In genomic region chr19:3374369-3375112, GRCh38 we compare ENCODE assay signal across 1 cellular context.
TF ChIP-seq lines count a peak whose summit lies in the region.

No MANE protein-coding gene starts in this region.

TF ChIP-seq in K562, 482 proteins besides CTCF, POLR2A, EP300 and RAD21 (continued from another document and continues in another):
- TF ChIP-seq ARID3A (IDR thresholded peaks at IDR 0.05; ENCODE audit: borderline replicate concordance, low read depth, low read length), result no peak
- no peak for TF ChIP-seq ATF3 (IDR thresholded peaks at IDR 0.05)
- TF ChIP-seq ATF3 (CRISPR knock-in tag; conservative IDR thresholded peaks at IDR 0.05), result no peak
- TF ChIP-seq SUPT5H (IDR thresholded peaks at IDR 0.05), result 0 out of 2 replicates have a peak, but pooled peaks have one; percentile 13
- no peak for TF ChIP-seq ZNF217 (CRISPR knock-in tag; IDR thresholded peaks at IDR 0.05)
- no peak for TF ChIP-seq ARID4B (CRISPR knock-in tag; IDR thresholded peaks at IDR 0.05)
- no peak for TF ChIP-seq ZNF584 (CRISPR knock-in tag; IDR thresholded peaks at IDR 0.05; ENCODE audit: low read depth)
- no peak for TF ChIP-seq MCM5 (IDR thresholded peaks at IDR 0.05; ENCODE audit: low read depth)
- TF ChIP-seq USF2 (CRISPR knock-in tag; IDR thresholded peaks at IDR 0.05), result peak; percentile 64; the same call in 1 of the 2 replicates
- TF ChIP-seq ZNF639 (CRISPR knock-in tag; conservative IDR thresholded peaks at IDR 0.05 in 1 of 2, IDR thresholded peaks at IDR 0.05 in 1 of 2), result peak in 1 of 2 experiments; percentile 30; a peak in 1 of 4 replicates
- no peak for TF ChIP-seq CTCFL (IDR thresholded peaks at IDR 0.05; ENCODE audit: borderline replicate concordance, insufficient read depth, low read depth, low read length, poor library complexity, severe bottlenecking)
- TF ChIP-seq ESRRB (CRISPR knock-in tag; IDR thresholded peaks at IDR 0.05; ENCODE audit: borderline replicate concordance), result no peak
- TF ChIP-seq ADNP (tag; IDR thresholded peaks at IDR 0.05), result peak; percentile 100
- TF ChIP-seq SREBF1 (IDR thresholded peaks at IDR 0.05; ENCODE audit: borderline replicate concordance, low read depth, low read length), result no peak
- peak; percentile 49; the same call in 1 of the 2 replicates for TF ChIP-seq TRIM28 (IDR thresholded peaks at IDR 0.05)
- no peak for TF ChIP-seq ZNF717 (CRISPR knock-in tag; IDR thresholded peaks at IDR 0.05)
- no peak for TF ChIP-seq MLX (CRISPR knock-in tag; conservative IDR thresholded peaks at IDR 0.05)
- peak; percentile 77 for TF ChIP-seq NCOR1 (IDR thresholded peaks at IDR 0.05)
- peak; percentile 90 to 94 for TF ChIP-seq HDAC1 (IDR thresholded peaks at IDR 0.05)
- TF ChIP-seq PTBP1 (IDR thresholded peaks at IDR 0.05; ENCODE audit: low read depth, low read length), result peak; percentile 96
- no peak for TF ChIP-seq ZNF655 (CRISPR knock-in tag; IDR thresholded peaks at IDR 0.05)
- no peak for TF ChIP-seq U2AF2 (optimal IDR thresholded peaks at IDR 0.05; ENCODE audit: low read depth, low read length)
- TF ChIP-seq SLC30A9 (CRISPR knock-in tag; IDR thresholded peaks at IDR 0.05), result no peak
- no peak for TF ChIP-seq IRF2 (CRISPR knock-in tag; IDR thresholded peaks at IDR 0.05)
- TF ChIP-seq KAT8 (IDR thresholded peaks at IDR 0.05; ENCODE audit: low read depth), result no peak
- TF ChIP-seq DDX20 (tag; IDR thresholded peaks at IDR 0.05; ENCODE audit: low read depth), result no peak
- TF ChIP-seq VEZF1 (CRISPR knock-in tag; IDR thresholded peaks at IDR 0.05), result peak; percentile 79
- no peak for TF ChIP-seq PURB (CRISPR knock-in tag; IDR thresholded peaks at IDR 0.05; ENCODE audit: low read depth)
- TF ChIP-seq NR2F6 (CRISPR knock-in tag; IDR thresholded peaks at IDR 0.05), result no peak
- TF ChIP-seq MXD1 (CRISPR knock-in tag; IDR thresholded peaks at IDR 0.05; ENCODE audit: borderline replicate concordance, poor library complexity, severe bottlenecking), result no peak
- no peak for TF ChIP-seq ZNF76 (CRISPR knock-in tag; IDR thresholded peaks at IDR 0.05; ENCODE audit: borderline replicate concordance)
- no peak for TF ChIP-seq ZNF277 (CRISPR knock-in tag; IDR thresholded peaks at IDR 0.05; ENCODE audit: borderline replicate concordance)
- TF ChIP-seq BRF1 (IDR thresholded peaks at IDR 0.05; ENCODE audit: borderline replicate concordance, extremely low read depth, insufficient read length), result no peak
- TF ChIP-seq REST (CRISPR knock-in tag; IDR thresholded peaks at IDR 0.05; ENCODE audit: low read depth), result no peak
- TF ChIP-seq ZNF197 (CRISPR knock-in tag; IDR thresholded peaks at IDR 0.05; ENCODE audit: low read depth), result no peak
- no peak for TF ChIP-seq NR3C1 (CRISPR knock-in tag; IDR thresholded peaks at IDR 0.05)
- no peak for TF ChIP-seq ZBED1 (IDR thresholded peaks at IDR 0.05)
